Comparison of ENCODE assay signal across 29 cellular contexts in genomic region chr9:112170968-112171367, GRCh38. TPM values are rescaled to one million over a fixed set of nuclear protein-coding genes. Genes with fewer than 3 reads are reported as not detected.
DNase-seq lines count a peak whose midpoint lies in the region; ATAC-seq, FAIRE-seq and TF ChIP-seq lines count a peak whose summit lies in the region.
"Had no signal": no experiment of that assay in that cellular context is flagged by ENCODE, and none has a peak within 500 bp of the region (broad histone marks: within the 10 kb centered on the region; RNA-seq: fewer than 3 reads in every experiment).

No MANE protein-coding gene starts in this region.

- 0 out of 4 replicates have a peak, but pooled peaks of 1 of the 2 experiments have one; percentile 2 for TF ChIP-seq RAD21 in K562 (CRISPR knock-in tag; conservative IDR thresholded peaks at IDR 0.05 in 1 of 2, IDR thresholded peaks at IDR 0.05 in 1 of 2)

- intact Hi-C loops in PC-3 (cut with micrococcal nuclease) (no loop called here), K562 (cut with micrococcal nuclease) (loop anchor here (2.0 to 5.0 kb wide), 4 partner anchors 51 to 162 kb away; partner anchors contain the start of gene PTBP3), left ventricle myocardium inferior (cut with micrococcal nuclease) (no loop called here)

- no peak overlapping the region; the same call in 1 of the 2 replicates for H3K9ac ChIP-seq in PC-3 (ENCODE audit: low read length)
- H3K9ac ChIP-seq in K562 (ENCODE audit: insufficient read depth in 1 of 2, low read depth in 2 of 2, low read length in 2 of 2), result peak overlapping the region in 1 of 2 experiments; percentile 98; a peak in 3 of 4 replicates
- peak overlapping the region; percentile 14 to 29 for H3K9ac ChIP-seq in mucosa of rectum (ENCODE audit: low read depth in 1 of 2, low read length in 2 of 2)
- H3K9ac ChIP-seq: BLaER1, neural progenitor cell, SK-N-SH had no signal

- no peaks in the 10 kb centered on the region for H3F3A ChIP-seq in PC-3 (ENCODE audit: low read length, unreplicated experiment)

- no peak for DNase-seq in PC-3
- peak in 2 of 4 experiments; percentile 72 to 89 for DNase-seq in K562 (ENCODE audit: extremely low read depth in 1 of 4, low spot score in 3 of 4)
- no peak for DNase-seq in type B pancreatic cell (ENCODE audit: extremely low spot score, unreplicated experiment)
- no peak for DNase-seq in NCI-H345 treated with DMSO at 0.1 percent for 48 hours (lab: John Stamatoyannopoulos, UW; ENCODE audit: unreplicated experiment)
- DNase-seq in DMS153 (lab: John Stamatoyannopoulos, UW), result no peak
- no peak for DNase-seq in left ventricle myocardium inferior
- DNase-seq: activated CD4-positive, alpha-beta T cell treated with anti-CD3 and anti-CD28 coated beads for 36 hours; aorta; COR-L47; DMS79 treated with DMSO at 0.1 percent for 48 hours; effector CD8-positive, alpha-beta T cell; foreskin fibroblast; GDM1; heart left ventricle; IMR-90; NCI-H1092; NCI-H187; SK-N-SH; stimulated activated naive B cell treated with anti-CD40 and anti-IgM and Interleukin-4, amounts not matched to agents 10 μg/mL and 1 μg/mL and 100 μg/mL, for 72 hours had no signal

- H3K27me3 ChIP-seq in PC-3 (ENCODE audit: low read length), result no peaks in the 10 kb centered on the region
- no peaks in the 10 kb centered on the region for H3K27me3 ChIP-seq in K562 (ENCODE audit: control insufficient read depth in 2 of 2, insufficient read depth in 2 of 2, low read length in 2 of 2)
- H3K27me3 ChIP-seq in mucosa of rectum (ENCODE audit: control insufficient read depth in 2 of 2, insufficient read depth in 2 of 2, low read length in 2 of 2), result no peaks in the 10 kb centered on the region
- no peaks in the 10 kb centered on the region for H3K27me3 ChIP-seq in left ventricle myocardium inferior (ENCODE audit: low read depth)
- H3K27me3 ChIP-seq: BLaER1, heart left ventricle, pancreas had no signal

- no peaks in the 10 kb centered on the region for H3K9me2 ChIP-seq in PC-3 (replicated peaks; ENCODE audit: low read length)
- H3K9me2 ChIP-seq: SK-N-SH had no signal

- CTCF ChIA-PET in PC-3 (lab: Charles Lee), result no interaction called here
- CTCF ChIA-PET in K562 (lab: Yijun Ruan, JAX; ENCODE audit: low intra/inter-chr PET ratio), result no interaction called here

- TF ChIP-seq CTCF in PC-3 (conservative IDR thresholded peaks at IDR 0.05; ENCODE audit: low read depth, low read length), result no peak
- TF ChIP-seq CTCF in K562 (IDR thresholded peaks at IDR 0.05 in 2 of 3, conservative IDR thresholded peaks at IDR 0.05 in 1 of 3; ENCODE audit: insufficient read depth in 2 of 3, low read depth in 1 of 3, low read length in 3 of 3), result no peak
- TF ChIP-seq CTCF in type B pancreatic cell (conservative IDR thresholded peaks at IDR 0.05), result no peak
- no peak for TF ChIP-seq CTCF in left ventricle myocardium inferior (IDR thresholded peaks at IDR 0.05; ENCODE audit: borderline replicate concordance)

- no peaks in the 10 kb centered on the region for H3K36me3 ChIP-seq in PC-3 (ENCODE audit: low read depth, low read length)
- H3K36me3 ChIP-seq in K562 (ENCODE audit: control insufficient read depth, insufficient read depth, low read length), result peaks cover 71% of the 10 kb centered on the region
- no peaks in the 10 kb centered on the region for H3K36me3 ChIP-seq in mucosa of rectum (ENCODE audit: control insufficient read depth in 2 of 2, insufficient read depth in 2 of 2, low read length in 2 of 2)
- H3K36me3 ChIP-seq in left ventricle myocardium inferior, result no peaks in the 10 kb centered on the region
- H3K36me3 ChIP-seq: BLaER1, heart left ventricle, neural progenitor cell, pancreas had no signal

- TF ChIP-seq POLR2A in K562 (conservative IDR thresholded peaks at IDR 0.05), result no peak

- ATAC-seq in PC-3, result no peak
- ATAC-seq in K562, result peak; percentile 3; the same call in 2 of the 3 replicates
- ATAC-seq in HG02678 (IDR thresholded peaks at IDR 0.05; ENCODE audit: unreplicated experiment), result no peak
- ATAC-seq: activated CD4-positive, alpha-beta T cell treated with anti-CD3 and anti-CD28 coated beads for 36 hours; heart left ventricle; stimulated activated naive B cell treated with anti-CD40 and anti-IgM and Interleukin-4, amounts not matched to agents 10 μg/mL and 1 μg/mL and 100 μg/mL, for 72 hours had no signal

- peaks cover 7% of the 10 kb centered on the region for H3K27me3 Mint-ChIP-seq in type B pancreatic cell
- H3K27me3 Mint-ChIP-seq: activated naive CD8-positive, alpha-beta T cell; stimulated activated naive B cell treated with anti-CD40 and anti-IgM and Interleukin-4, amounts not matched to agents 10 μg/mL and 1 μg/mL and 100 μg/mL, for 72 hours had no signal

- TF ChIP-seq EP300 in K562 (IDR thresholded peaks at IDR 0.05; ENCODE audit: low read length), result peak; percentile 68; the same call in 1 of the 2 replicates

- POLR2A ChIA-PET in PC-3 (lab: Charles Lee; ENCODE audit: unreplicated experiment) (interaction anchor here (0.7 kb wide), 1 partner anchor 61 kb away, joined by 3 read pairs; no protein-coding TSS in a partner anchor), K562 (lab: Yijun Ruan, JAX) (interaction anchor here (0.6 to 2.5 kb wide), 7 partner anchors 8 to 1171 kb away, joined by 3 to 14 read pairs (median 3); no protein-coding TSS in a partner anchor)

- BruUV-seq in PC-3 (replicated peaks; lab: Mats Ljungman, UMichigan) (no TSS peak), K562 (replicated peaks; lab: Mats Ljungman, UMichigan) (no TSS peak)

- peak overlapping the region; percentile 98 for H3K27ac Mint-ChIP-seq in type B pancreatic cell
- H3K27ac Mint-ChIP-seq: activated CD4-positive, alpha-beta T cell treated with anti-CD3 and anti-CD28 coated beads for 36 hours; activated naive CD8-positive, alpha-beta T cell; neural progenitor cell; stimulated activated naive B cell treated with anti-CD40 and anti-IgM and Interleukin-4, amounts not matched to agents 10 μg/mL and 1 μg/mL and 100 μg/mL, for 72 hours; T-helper 1 cell treated with Interleukin-12 subunit alpha and Interleukin-12 subunit beta and Interleukin-4 antibody, amounts not matched to agents 30 μg/mL and 1 μg/mL, for 36 hours had no signal

- H3K27ac ChIP-seq in PC-3 (ENCODE audit: low read length) (peak overlapping the region; percentile 94), K562 (ENCODE audit: extremely low read depth, low read depth, low read length) (peak overlapping the region; percentile 99), mucosa of rectum (ENCODE audit: low read depth in 2 of 2, low read length in 2 of 2) (peak overlapping the region; percentile 90 to 92), left ventricle myocardium inferior (replicated peaks) (no peak overlapping the region)
- H3K27ac ChIP-seq: BLaER1, heart left ventricle, neural progenitor cell, pancreas had no signal

- no peak overlapping the region for H2AFZ ChIP-seq in PC-3 (ENCODE audit: low read length)
- H2AFZ ChIP-seq in K562 (ENCODE audit: low read depth, low read length), result no peak overlapping the region; the same call in 1 of the 2 replicates
- H2AFZ ChIP-seq: GM23338, neural progenitor cell had no signal

- H3K79me2 ChIP-seq in PC-3 (ENCODE audit: low read length) (peaks cover 7% of the 10 kb centered on the region; the same call in 1 of the 2 replicates), K562 (ENCODE audit: control insufficient read depth, insufficient read depth, low read length) (peaks cover 95% of the 10 kb centered on the region)

- no peaks in the 10 kb centered on the region for H4K20me1 ChIP-seq in PC-3 (ENCODE audit: low read length)
- peaks cover 13% of the 10 kb centered on the region; the same call in 1 of the 2 replicates for H4K20me1 ChIP-seq in K562 (replicated peaks; ENCODE audit: control insufficient read depth, insufficient read depth, low read length)

- in situ Hi-C loops in K562 (cut with MboI), result no loop called here

- peaks cover 11% of the 10 kb centered on the region for H3K9me3 Mint-ChIP-seq in type B pancreatic cell
- H3K9me3 Mint-ChIP-seq: GM23338; neural progenitor cell; stimulated activated naive B cell treated with anti-CD40 and anti-IgM and Interleukin-4, amounts not matched to agents 10 μg/mL and 1 μg/mL and 100 μg/mL, for 72 hours; T-helper 1 cell treated with Interleukin-12 subunit alpha and Interleukin-12 subunit beta and Interleukin-4 antibody, amounts not matched to agents 30 μg/mL and 1 μg/mL, for 36 hours had no signal

- WGBS in K562 (ENCODE audit: insufficient coverage, low coverage, missing lambda C conversion rate), result 2% methylated on average over 5 of the region's 5 CpGs

- peaks cover 45% of the 10 kb centered on the region for H3K4me1 Mint-ChIP-seq in type B pancreatic cell (ENCODE audit: unreplicated experiment)

- no peak overlapping the region for H3K4me2 ChIP-seq in PC-3 (ENCODE audit: low read length)
- H3K4me2 ChIP-seq in K562 (ENCODE audit: insufficient read depth, low read length), result peak overlapping the region; percentile 99
- H3K4me2 ChIP-seq: BLaER1, GM23338, neural progenitor cell, SK-N-SH had no signal

- peaks cover 20% of the 10 kb centered on the region for H3K36me3 Mint-ChIP-seq in type B pancreatic cell
- H3K36me3 Mint-ChIP-seq: neural progenitor cell had no signal

- peak; percentile 71 for FAIRE-seq in K562 (lab: Jason Lieb, UNC)
- FAIRE-seq: bronchial epithelial cell, pancreas had no signal

- H3K4me3 ChIP-seq in PC-3 (ENCODE audit: low read length) (no peak overlapping the region), K562 (peak overlapping the region; percentile 60), mucosa of rectum (ENCODE audit: low read length in 2 of 2) (no peak overlapping the region), left ventricle myocardium inferior (no peak overlapping the region)
- H3K4me3 ChIP-seq: BLaER1, GM23338, heart left ventricle, neural progenitor cell, pancreas, skin epidermis had no signal

- no peaks in the 10 kb centered on the region for H3K9me3 ChIP-seq in PC-3 (ENCODE audit: low read length)
- H3K9me3 ChIP-seq in K562 (replicated peaks; ENCODE audit: control insufficient read depth, insufficient read depth, low read depth, low read length), result no peaks in the 10 kb centered on the region
- no peaks in the 10 kb centered on the region for H3K9me3 ChIP-seq in mucosa of rectum (ENCODE audit: control insufficient read depth in 2 of 2, low read length in 2 of 2)
- H3K9me3 ChIP-seq in left ventricle myocardium inferior (replicated peaks), result no peaks in the 10 kb centered on the region
- H3K9me3 ChIP-seq: BLaER1, heart left ventricle, pancreas, SK-N-SH had no signal

- H3K4me3 Mint-ChIP-seq in type B pancreatic cell, result no peak overlapping the region
- H3K4me3 Mint-ChIP-seq: activated CD4-positive, alpha-beta T cell treated with anti-CD3 and anti-CD28 coated beads for 36 hours; activated naive CD8-positive, alpha-beta T cell; GM23338; neural progenitor cell; stimulated activated naive B cell treated with anti-CD40 and anti-IgM and Interleukin-4, amounts not matched to agents 10 μg/mL and 1 μg/mL and 100 μg/mL, for 72 hours; T-helper 1 cell treated with Interleukin-12 subunit alpha and Interleukin-12 subunit beta and Interleukin-4 antibody, amounts not matched to agents 30 μg/mL and 1 μg/mL, for 36 hours had no signal

- H3K4me1 ChIP-seq in PC-3 (ENCODE audit: insufficient read depth, low read length) (peaks cover 47% of the 10 kb centered on the region), K562 (replicated peaks in 1 of 2; ENCODE audit: control insufficient read depth in 2 of 2, insufficient read depth in 2 of 2, low read length in 2 of 2) (peaks cover 40 to 63% of the 10 kb centered on the region in 2 experiments), mucosa of rectum (ENCODE audit: control insufficient read depth in 2 of 2, insufficient read depth in 2 of 2, low read length in 2 of 2) (peaks cover 56 to 58% of the 10 kb centered on the region in 2 donors), left ventricle myocardium inferior (peaks cover 16% of the 10 kb centered on the region)

- H3K9me1 ChIP-seq in K562 (ENCODE audit: control insufficient read depth, insufficient read depth, low read length), result no peaks in the 10 kb centered on the region

RNA-seq across cellular contexts. Expression of gene SUSD1, which starts 4.1 kb away (rescaled TPM):
- total RNA-seq in PC-3 (2014; rRNA removed) (7.4 and 9.3 TPM in 2 replicates), K562 (2014; rRNA removed) (27.8 and 35.6 TPM in 2 replicates), K562 (2014; rRNA removed; fragmentation: Illumina TruSeq; extraction: Trizol) (36.1 and 38.2 TPM in 2 replicates), K562 (2015; rRNA removed; fragmentation: Illumina TruSeq; extraction: Trizol) (35.2 and 37.3 TPM in 2 replicates), K562 (2021) (37.4 and 40.4 TPM in 2 replicates), type B pancreatic cell (ENCODE audit: low replicate concordance) (16.3 and 21.8 TPM in 2 replicates), left ventricle myocardium inferior (5.1 TPM)
- 117 and 175 TPM in 2 replicates for total RNA-seq in K562 (2011; cell fraction: chromatin; rRNA removed; ENCODE audit: low replicate concordance)
- total RNA-seq in K562 (2011; cell fraction: nucleolus; rRNA removed), result 81.5 and 91.5 TPM in 2 replicates
- total RNA-seq in K562 (2011; cell fraction: nucleoplasm; rRNA removed), result 112 and 122 TPM in 2 replicates
- polyA plus RNA-seq in K562 (2011; rRNA removed) (38.0 and 44.4 TPM in 2 replicates), K562 (2014; fragmentation: Illumina TruSeq; extraction: Trizol) (30.1 and 36.1 TPM in 2 replicates), K562 (2014; fragmentation: Nextera tagmentation; extraction: Ambion mirVana) (10 to 100 TPM; 10.9 to 11.9 TPM), K562 (2014; rRNA removed) (21.9 and 31.0 TPM in 2 replicates)
- 25.2 and 36.0 TPM in 2 replicates for polyA plus RNA-seq in K562 (2011; cell fraction: cytosol; rRNA removed)
- polyA plus RNA-seq in K562 (2011; cell fraction: nucleus; rRNA removed), result 36.6 and 39.7 TPM in 2 replicates
- 23.3 and 26.8 TPM in 2 replicates for polyA plus RNA-seq in K562 (2012)
- polyA minus RNA-seq in K562 (2011; rRNA and poly(A)+ RNA removed), result 91.5 and 92.3 TPM in 2 replicates
- polyA minus RNA-seq in K562 (2011; cell fraction: cytosol; rRNA and poly(A)+ RNA removed), result 38.1 and 39.9 TPM in 2 replicates
- polyA minus RNA-seq in K562 (2011; cell fraction: nucleus; rRNA and poly(A)+ RNA removed), result 36.2 and 58.4 TPM in 2 replicates
